In the genomic region with DNA sequence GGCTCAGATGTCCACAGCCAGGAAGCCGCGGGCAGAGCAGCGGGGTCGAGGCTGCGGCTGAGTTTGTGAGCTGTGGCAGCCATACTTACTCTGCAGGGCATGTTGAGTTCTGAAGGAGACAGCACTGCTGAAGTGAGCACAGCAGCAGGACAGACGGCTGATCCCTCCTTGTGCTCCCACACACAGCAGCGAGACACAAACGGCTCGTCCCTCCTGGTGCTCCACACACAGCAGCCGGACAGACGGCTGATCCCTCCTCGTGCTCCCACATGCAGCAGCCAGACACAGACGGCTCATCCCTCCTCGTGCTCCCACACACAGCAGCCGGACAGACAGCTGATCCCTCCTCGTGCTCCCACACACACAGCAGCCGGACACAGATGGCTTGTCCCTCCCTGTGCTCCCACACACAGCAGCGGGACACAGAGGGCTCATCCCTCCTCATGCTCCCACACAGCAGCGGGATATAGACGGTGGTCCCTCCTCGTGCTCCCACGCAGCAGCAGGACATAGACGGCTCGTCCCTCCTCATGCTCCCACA, we compare ENCODE assay signal across 28 cellular contexts.
DNase-seq lines count a peak whose midpoint lies in the region; ATAC-seq, FAIRE-seq and TF ChIP-seq lines count a peak whose summit lies in the region.
"Had no signal": no experiment of that assay in that cellular context is flagged by ENCODE, and none has a peak within 500 bp of the region (broad histone marks: within the 10 kb centered on the region; RNA-seq: fewer than 3 reads in every experiment).

No MANE protein-coding gene starts in this region.

- POLR2A ChIA-PET in activated CD4-positive, alpha-beta T cell treated with anti-CD3 and anti-CD28 coated beads, Interleukin-2, amount 10 ng/mL, durations not matched to agents 7 days and 5 days (lab: Charles Lee), result no interaction called here

- H3K36me3 ChIP-seq in right atrium auricular region (no peaks in the 10 kb centered on the region), endodermal cell (ENCODE audit: control insufficient read depth, insufficient read depth, low read length) (no peaks in the 10 kb centered on the region), osteoblast (ENCODE audit: insufficient read depth, low read length) (no peaks in the 10 kb centered on the region)
- H3K36me3 ChIP-seq: heart left ventricle, ovary, thoracic aorta had no signal

- CTCF ChIA-PET in activated CD4-positive, alpha-beta T cell treated with anti-CD3 and anti-CD28 coated beads, Interleukin-2, amount 10 ng/mL, durations not matched to agents 7 days and 5 days (lab: Charles Lee), result no interaction called here

- H3K27ac ChIP-seq in right atrium auricular region (no peak overlapping the region), endodermal cell (ENCODE audit: low read depth, low read length) (no peak overlapping the region), osteoblast (ENCODE audit: low read depth, low read length) (no peak overlapping the region)
- H3K27ac ChIP-seq: A549, heart left ventricle, ovary, thoracic aorta, VCaP had no signal

- TF ChIP-seq CTCF in right atrium auricular region (IDR thresholded peaks at IDR 0.05), result no peak
- TF ChIP-seq CTCF in endodermal cell (conservative IDR thresholded peaks at IDR 0.05), result no peak
- no peak for TF ChIP-seq CTCF in osteoblast (IDR thresholded peaks at IDR 0.05; ENCODE audit: extremely low read depth, low read depth, low read length)
- TF ChIP-seq CTCF in type B pancreatic cell (conservative IDR thresholded peaks at IDR 0.05), result no peak

- H3K27ac Mint-ChIP-seq in endodermal cell, result peak overlapping the region; percentile 29
- H3K27ac Mint-ChIP-seq in type B pancreatic cell, result no peak overlapping the region
- H3K27ac Mint-ChIP-seq in activated CD4-positive, alpha-beta T cell treated with anti-CD3 and anti-CD28 coated beads, Interleukin-2, amount 10 ng/mL, durations not matched to agents 7 days and 5 days, result no peak overlapping the region
- H3K27ac Mint-ChIP-seq: activated naive CD4-positive, alpha-beta T cell treated with anti-CD3 and anti-CD28 coated beads for 36 hours; CD4-positive, alpha-beta memory T cell; T-helper 2 cell treated with Interferon-gamma antibody and Interleukin-4, amounts not matched to agents 5 μg/mL and 100 μg/mL, for 36 hours had no signal

- H2AFZ ChIP-seq in osteoblast (ENCODE audit: low read length), result no peak overlapping the region

- H3K79me2 ChIP-seq in osteoblast (ENCODE audit: insufficient read depth, low read length), result no peaks in the 10 kb centered on the region

- H3K27me3 ChIP-seq in right atrium auricular region, result no peaks in the 10 kb centered on the region
- H3K27me3 ChIP-seq in endodermal cell (ENCODE audit: control insufficient read depth, insufficient read depth, low read length, poor library complexity, severe bottlenecking), result no peaks in the 10 kb centered on the region
- no peaks in the 10 kb centered on the region for H3K27me3 ChIP-seq in osteoblast (ENCODE audit: insufficient read depth, low read length)
- H3K27me3 ChIP-seq: heart left ventricle, ovary had no signal

- WGBS in endodermal cell (ENCODE audit: insufficient coverage in 1 of 2, insufficient read length in 1 of 2), 2 experiments, result 86 to 88% methylated on average over 18 to 24 of the region's 24 CpGs

- ATAC-seq in Right ventricle myocardium inferior, result no peak
- no peak for ATAC-seq in HG02884 (IDR thresholded peaks at IDR 0.05; ENCODE audit: unreplicated experiment)
- ATAC-seq: A549, heart left ventricle, right cardiac atrium had no signal

- DNase-seq in Right ventricle myocardium inferior (ENCODE audit: missing footprints) (peak; percentile 26), right atrium auricular region (ENCODE audit: low spot score) (no peak), endodermal cell (peak; percentile 40), osteoblast (ENCODE audit: insufficient read length, low spot score, missing footprints) (peak; percentile 58), type B pancreatic cell (ENCODE audit: extremely low spot score, unreplicated experiment) (peak; percentile 58), GM19239 (ENCODE audit: insufficient read length, low spot score) (no peak)
- no peak for DNase-seq in activated CD4-positive, alpha-beta T cell treated with anti-CD3 and anti-CD28 coated beads, Interleukin-2, amount 10 ng/mL, durations not matched to agents 7 days and 5 days
- DNase-seq: activated CD4-positive, alpha-beta T cell treated with anti-CD3 and anti-CD28 coated beads for 4 hours; activated naive CD4-positive, alpha-beta T cell treated with anti-CD3 and anti-CD28 coated beads for 36 hours; activated T-cell treated with anti-CD3 and anti-CD28 coated beads, Interleukin-2, amount 50 U/mL, for 48 hours; AML-193; CD4-positive, alpha-beta memory T cell; effector CD8-positive, alpha-beta T cell; erythroblast; mesenchymal stem cell; NCI-H1105; NCI-H187 treated with DMSO at 0.1 percent for 48 hours; NCI-H524 treated with DMSO at 0.1 percent for 48 hours; right cardiac atrium; stimulated activated naive CD4-positive, alpha-beta T cell treated with Interleukin-2 at 50 U/mL for 16 hours had no signal

- no peak for FAIRE-seq in GM19239 (lab: Jason Lieb, UNC)
- FAIRE-seq: A549, GM12892 had no signal

- no peaks in the 10 kb centered on the region for H4K20me1 ChIP-seq in osteoblast (ENCODE audit: insufficient read depth, low read length)

- no peaks in the 10 kb centered on the region for H3K4me1 ChIP-seq in right atrium auricular region
- H3K4me1 ChIP-seq in endodermal cell (ENCODE audit: control insufficient read depth, insufficient read depth, low read length), result no peaks in the 10 kb centered on the region
- H3K4me1 ChIP-seq in osteoblast (ENCODE audit: insufficient read depth, low read length), result no peaks in the 10 kb centered on the region
- H3K4me1 ChIP-seq: A549, heart left ventricle had no signal

- H3K27me3 Mint-ChIP-seq in endodermal cell (ENCODE audit: insufficient read depth) (no peaks in the 10 kb centered on the region), type B pancreatic cell (peaks cover 3% of the 10 kb centered on the region)
- H3K27me3 Mint-ChIP-seq in activated CD4-positive, alpha-beta T cell treated with anti-CD3 and anti-CD28 coated beads, Interleukin-2, amount 10 ng/mL, durations not matched to agents 7 days and 5 days, result no peaks in the 10 kb centered on the region
- H3K27me3 Mint-ChIP-seq: CD4-positive, alpha-beta memory T cell had no signal

- no peak overlapping the region for H3K9ac ChIP-seq in endodermal cell (ENCODE audit: extremely low read depth, low read length, poor library complexity, severe bottlenecking)

- peaks cover 7% of the 10 kb centered on the region for H3K9me3 Mint-ChIP-seq in endodermal cell
- H3K9me3 Mint-ChIP-seq in type B pancreatic cell, result peaks cover 6% of the 10 kb centered on the region
- H3K9me3 Mint-ChIP-seq in activated CD4-positive, alpha-beta T cell treated with anti-CD3 and anti-CD28 coated beads, Interleukin-2, amount 10 ng/mL, durations not matched to agents 7 days and 5 days, result peaks cover 9% of the 10 kb centered on the region

- H3K4me3 ChIP-seq in right atrium auricular region (no peak overlapping the region), endodermal cell (ENCODE audit: low read length) (no peak overlapping the region), osteoblast (ENCODE audit: insufficient read depth, low read length) (no peak overlapping the region)
- H3K4me3 ChIP-seq: A549, heart left ventricle, ovary, thoracic aorta had no signal

- no peak overlapping the region for H3K4me2 ChIP-seq in osteoblast (ENCODE audit: insufficient read depth, low read length)
- H3K4me2 ChIP-seq: A549 had no signal

- H3K9me3 ChIP-seq in right atrium auricular region (peaks cover 0 to 20% of the 10 kb centered on the region in 2 donors), endodermal cell (ENCODE audit: control insufficient read depth, low read length) (peaks cover 71% of the 10 kb centered on the region), osteoblast (ENCODE audit: low read depth, low read length) (no peaks in the 10 kb centered on the region)
- H3K9me3 ChIP-seq: ovary had no signal

- intact Hi-C loops in Right ventricle myocardium inferior (cut with DNase I), result no loop called here

- H3K36me3 Mint-ChIP-seq in endodermal cell (ENCODE audit: low read depth), result no peaks in the 10 kb centered on the region
- H3K36me3 Mint-ChIP-seq in type B pancreatic cell, result no peaks in the 10 kb centered on the region
- no peaks in the 10 kb centered on the region for H3K36me3 Mint-ChIP-seq in activated CD4-positive, alpha-beta T cell treated with anti-CD3 and anti-CD28 coated beads, Interleukin-2, amount 10 ng/mL, durations not matched to agents 7 days and 5 days (ENCODE audit: low read depth)
- H3K36me3 Mint-ChIP-seq: CD4-positive, alpha-beta memory T cell had no signal

- H3K4me1 Mint-ChIP-seq in endodermal cell (no peaks in the 10 kb centered on the region), type B pancreatic cell (ENCODE audit: unreplicated experiment) (no peaks in the 10 kb centered on the region)
- no peaks in the 10 kb centered on the region for H3K4me1 Mint-ChIP-seq in activated CD4-positive, alpha-beta T cell treated with anti-CD3 and anti-CD28 coated beads, Interleukin-2, amount 10 ng/mL, durations not matched to agents 7 days and 5 days
- H3K4me1 Mint-ChIP-seq: CD4-positive, alpha-beta memory T cell had no signal

- H3K4me3 Mint-ChIP-seq in endodermal cell, result no peak overlapping the region
- no peak overlapping the region for H3K4me3 Mint-ChIP-seq in type B pancreatic cell
- no peak overlapping the region for H3K4me3 Mint-ChIP-seq in activated CD4-positive, alpha-beta T cell treated with anti-CD3 and anti-CD28 coated beads, Interleukin-2, amount 10 ng/mL, durations not matched to agents 7 days and 5 days
- H3K4me3 Mint-ChIP-seq: activated naive CD4-positive, alpha-beta T cell treated with anti-CD3 and anti-CD28 coated beads for 36 hours; CD4-positive, alpha-beta memory T cell; T-helper 2 cell treated with Interferon-gamma antibody and Interleukin-4, amounts not matched to agents 5 μg/mL and 100 μg/mL, for 36 hours had no signal

Comparison
In these comparisons a context has a peak if more than half of its experiments do, and no peak if none do; other contexts are left out.
1. DNase-seq: peak in Right ventricle myocardium inferior (single experiment), endodermal cell (single experiment), osteoblast (single experiment) and type B pancreatic cell (single experiment); none in right atrium auricular region (single experiment), activated CD4-positive, alpha-beta T cell treated with anti-CD3 and anti-CD28 coated beads, Interleukin-2, amount 10 ng/mL, durations not matched to agents 7 days and 5 days (single experiment) and GM19239 (single experiment).